22 cellular contexts compared by ENCODE assay signal in the genomic region with DNA sequence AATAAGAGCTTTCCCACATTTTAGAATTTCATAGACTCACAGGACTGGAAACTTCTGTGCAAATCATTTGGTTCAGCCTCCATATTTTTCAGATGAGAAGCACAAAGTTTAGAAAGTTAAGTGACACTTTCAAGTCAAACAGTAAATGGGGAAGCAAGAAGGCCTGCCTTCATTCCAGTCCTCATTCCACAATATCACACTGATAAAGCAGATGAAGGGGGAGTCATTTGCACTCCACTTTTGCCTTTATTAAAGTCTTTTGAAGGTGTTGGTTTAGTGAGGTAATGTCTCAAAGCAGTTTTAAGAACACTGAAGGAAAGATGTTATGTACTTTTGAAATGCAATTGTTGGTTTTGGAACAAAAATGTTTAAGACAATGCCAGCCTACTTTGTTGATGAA. TPM values are rescaled to one million over a fixed set of nuclear protein-coding genes. Genes with fewer than 3 reads are reported as not detected.
DNase-seq lines count a peak whose midpoint lies in the region; ATAC-seq, FAIRE-seq and TF ChIP-seq lines count a peak whose summit lies in the region.
"Had no signal": no experiment of that assay in that cellular context is flagged by ENCODE, and none has a peak within 500 bp of the region (broad histone marks: within the 10 kb centered on the region; RNA-seq: fewer than 3 reads in every experiment).

No MANE protein-coding gene starts in this region.

- H3K36me3 ChIP-seq in DND-41 (ENCODE audit: insufficient read depth, low read length) = no peaks in the 10 kb centered on the region
- H3K36me3 ChIP-seq in astrocyte (ENCODE audit: insufficient read depth, low read length) = no peaks in the 10 kb centered on the region
- no peaks in the 10 kb centered on the region for H3K36me3 ChIP-seq in lower lobe of right lung
- H3K36me3 ChIP-seq in heart right ventricle = no peaks in the 10 kb centered on the region
- H3K36me3 ChIP-seq: HAP-1 had no signal

- CTCF ChIA-PET in A549 (lab: Yijun Ruan, JAX) = interaction anchor here (1.0 to 1.6 kb wide), 4 partner anchors 10 to 34 kb away, joined by 3 to 4 read pairs (median 3); no protein-coding TSS in a partner anchor

- H3K4me2 ChIP-seq in A549 (no peak overlapping the region), DND-41 (ENCODE audit: insufficient read depth, low read length) (no peak overlapping the region), astrocyte (ENCODE audit: low read length) (no peak overlapping the region)

- ATAC-seq in A549 = no peak
- ATAC-seq in DND-41 (ENCODE audit: insufficient read depth, low read depth) = no peak
- peak; percentile 29 to 82 for ATAC-seq in lower lobe of right lung
- ATAC-seq in heart right ventricle = no peak
- ATAC-seq: CD8-positive, alpha-beta T cell had no signal

- peaks cover 2% of the 10 kb centered on the region for H3K9me3 Mint-ChIP-seq in astrocyte (ENCODE audit: unreplicated experiment)
- H3K9me3 Mint-ChIP-seq: CD4-positive, CD25-positive, alpha-beta regulatory T cell; CD8-positive, alpha-beta T cell; HFFc6 had no signal

- TF ChIP-seq POLR2A in A549 (IDR thresholded peaks at IDR 0.05; ENCODE audit: low read length) = no peak

- H3K4me3 Mint-ChIP-seq in astrocyte (ENCODE audit: unreplicated experiment) = no peak overlapping the region
- H3K4me3 Mint-ChIP-seq: CD8-positive, alpha-beta T cell; HFFc6 had no signal

- H3K9me3 ChIP-seq in A549 = no peaks in the 10 kb centered on the region
- H3K9me3 ChIP-seq in DND-41 (ENCODE audit: insufficient read depth, low read length, severe bottlenecking) = no peaks in the 10 kb centered on the region
- H3K9me3 ChIP-seq in astrocyte (ENCODE audit: insufficient read depth, low read depth, low read length) = no peaks in the 10 kb centered on the region
- no peaks in the 10 kb centered on the region for H3K9me3 ChIP-seq in lower lobe of right lung
- no peaks in the 10 kb centered on the region for H3K9me3 ChIP-seq in heart right ventricle
- H3K9me3 ChIP-seq: HAP-1 had no signal

- H3K4me1 Mint-ChIP-seq in astrocyte (ENCODE audit: low read depth, unreplicated experiment) = peaks cover 6% of the 10 kb centered on the region

- no peaks in the 10 kb centered on the region for H4K20me1 ChIP-seq in DND-41 (ENCODE audit: insufficient read depth, low read length)
- no peaks in the 10 kb centered on the region for H4K20me1 ChIP-seq in astrocyte (ENCODE audit: insufficient read depth, low read length)

- H3K79me2 ChIP-seq in DND-41 (ENCODE audit: insufficient read depth, low read length) (no peaks in the 10 kb centered on the region), astrocyte (ENCODE audit: insufficient read depth, low read length) (no peaks in the 10 kb centered on the region)

- H3K27ac ChIP-seq in A549 (peak overlapping the region; percentile 6 to 77; a peak in 4 of 6 replicates), DND-41 (ENCODE audit: low read length) (no peak overlapping the region), astrocyte (ENCODE audit: low read depth, low read length) (no peak overlapping the region), lower lobe of right lung (no peak overlapping the region), heart right ventricle (no peak overlapping the region)
- H3K27ac ChIP-seq: C4-2B had no signal

- intact Hi-C loops in lower lobe of right lung (cut with DNase I) (no loop called here), heart right ventricle (cut with DNase I) (no loop called here)

- H3K9ac ChIP-seq in DND-41 (ENCODE audit: low read depth, low read length) (no peak overlapping the region), astrocyte (ENCODE audit: low read length) (no peak overlapping the region)

- peaks cover 4% of the 10 kb centered on the region for H3K27me3 Mint-ChIP-seq in astrocyte (ENCODE audit: low read depth, unreplicated experiment)

- POLR2A ChIA-PET in A549 (lab: Yijun Ruan, JAX) = no interaction called here

- no peaks in the 10 kb centered on the region for H3K36me3 Mint-ChIP-seq in astrocyte (ENCODE audit: low read depth, unreplicated experiment)
- H3K36me3 Mint-ChIP-seq: CD4-positive, CD25-positive, alpha-beta regulatory T cell; CD8-positive, alpha-beta T cell had no signal

- no peak for FAIRE-seq in A549 (lab: Jason Lieb, UNC)
- FAIRE-seq in astrocyte (lab: Jason Lieb, UNC) = peak; percentile 85
- FAIRE-seq: D721Med, G401.6, GM12892, H54 had no signal

- no peak for TF ChIP-seq EP300 in A549 (IDR thresholded peaks at IDR 0.05)

- H2AFZ ChIP-seq in DND-41 (ENCODE audit: low read depth, low read length) = 0 out of 2 replicates have a peak overlapping the region, but pooled peaks have one; percentile 17
- H2AFZ ChIP-seq in astrocyte (ENCODE audit: low read depth, low read length) = no peak overlapping the region

- TF ChIP-seq CTCF in A549 (IDR thresholded peaks at IDR 0.05) (no peak), DND-41 (IDR thresholded peaks at IDR 0.05; ENCODE audit: borderline replicate concordance, extremely low read depth, low read length, poor library complexity, severe bottlenecking) (no peak), astrocyte (IDR thresholded peaks at IDR 0.05; ENCODE audit: insufficient read depth, low read depth, low read length) (no peak), lower lobe of right lung (IDR thresholded peaks at IDR 0.05) (no peak), heart right ventricle (IDR thresholded peaks at IDR 0.05) (no peak), foreskin fibroblast (IDR thresholded peaks at IDR 0.05; ENCODE audit: low read depth, low read length) (no peak)

- H3K4me1 ChIP-seq in A549 (peaks cover 39% of the 10 kb centered on the region), DND-41 (ENCODE audit: insufficient read depth, low read length) (peaks cover 5% of the 10 kb centered on the region), astrocyte (ENCODE audit: insufficient read depth, low read length) (no peaks in the 10 kb centered on the region), lower lobe of right lung (peaks cover 1% of the 10 kb centered on the region), heart right ventricle (peaks cover 0 to 20% (median 0%) of the 10 kb centered on the region in 9 donors)
- H3K4me1 ChIP-seq: HAP-1 had no signal

- DNase-seq in A549 (ENCODE audit: low read depth in 1 of 2, low spot score in 1 of 2) (no peak), DND-41 (no peak), astrocyte (ENCODE audit: low read depth) (no peak), lower lobe of right lung (no peak), C1 segment of cervical spinal cord (lab: John Stamatoyannopoulos, UW) (no peak), heart right ventricle (no peak), foreskin fibroblast (no peak)
- no peak for DNase-seq in NK-92 treated with Interleukin-12 subunit alpha and Interleukin-12 subunit beta, amount 100 ng/mL, for 24 hours (lab: John Stamatoyannopoulos, UW)
- DNase-seq: 8988T; CD4-positive, CD25-positive, alpha-beta regulatory T cell; CD8-positive, alpha-beta T cell; DMS 273 treated with DMSO at 0.1 percent for 48 hours; DMS53; DMS79 treated with DMSO at 0.1 percent for 48 hours; GOT3; HFFc6 had no signal

- H3K27ac Mint-ChIP-seq in astrocyte (ENCODE audit: unreplicated experiment) = no peak overlapping the region
- H3K27ac Mint-ChIP-seq: CD4-positive, CD25-positive, alpha-beta regulatory T cell; CD8-positive, alpha-beta T cell; HFFc6 had no signal

- H3K4me3 ChIP-seq in A549 (no peak overlapping the region), DND-41 (ENCODE audit: low read depth in 1 of 2, low read length in 2 of 2) (no peak overlapping the region), astrocyte (ENCODE audit: insufficient read depth, low read depth, low read length) (no peak overlapping the region), lower lobe of right lung (no peak overlapping the region), heart right ventricle (no peak overlapping the region), foreskin fibroblast (ENCODE audit: low read depth in 1 of 2, low read length in 2 of 2) (no peak overlapping the region)
- H3K4me3 ChIP-seq: HAP-1 had no signal

- H3K27me3 ChIP-seq in DND-41 (ENCODE audit: insufficient read depth, low read length, poor library complexity) = no peaks in the 10 kb centered on the region
- H3K27me3 ChIP-seq in astrocyte (ENCODE audit: insufficient read depth, low read length) = no peaks in the 10 kb centered on the region
- no peaks in the 10 kb centered on the region for H3K27me3 ChIP-seq in lower lobe of right lung (ENCODE audit: low read depth)
- no peaks in the 10 kb centered on the region for H3K27me3 ChIP-seq in heart right ventricle

- no peak for TF ChIP-seq RAD21 in A549 (conservative IDR thresholded peaks at IDR 0.05 in 1 of 2, IDR thresholded peaks at IDR 0.05 in 1 of 2)

TF ChIP-seq in A549, 52 proteins besides CTCF, POLR2A, EP300 and RAD21:
- no peak for TF ChIP-seq FOSB (CRISPR knock-in tag; IDR thresholded peaks at IDR 0.05)

RNA-seq across cellular contexts. Expression of a gene that starts 32.7 kb away (rescaled TPM):
- polyA plus RNA-seq in A549 (2011; rRNA removed) (32.4 and 34.4 TPM in 2 replicates), A549 (2017; fragmentation: RNase III; extraction: RNeasy Plus Mini Kit Qiagen cat#74134 plus additional on column Dnase treatment) (11.6 to 14.0 TPM (median 11.7 TPM) in 3 replicates), heart right ventricle (1 to 10 TPM in 1 of 2 donors, under 1 TPM in 1; 0.52 to 2.2 TPM)
- polyA plus RNA-seq in A549 (2012; cell fraction: cytosol; rRNA removed) = 5.2 and 6.9 TPM in 2 replicates
- 3.2 and 5.4 TPM in 2 replicates for polyA plus RNA-seq in A549 (2012; cell fraction: nucleus; rRNA removed)
- 15.4 and 26.1 TPM in 2 replicates for polyA minus RNA-seq in A549 (2011; rRNA and poly(A)+ RNA removed)
- total RNA-seq in astrocyte (1.6 and 2.3 TPM in 2 replicates), lower lobe of right lung (5.8 TPM), heart right ventricle (1 to 10 TPM in 8 of 10 donors, under 1 TPM in 2; 0.52 to 9.4 (median 2.2) TPM)

Comparison
In these comparisons a context has a peak if more than half of its experiments do, and no peak if none do; other contexts are left out.
1. ATAC-seq: peak in lower lobe of right lung (2 of 2); none in A549 (0 of 2), DND-41 (single experiment) and heart right ventricle (0 of 8).
2. H3K27ac ChIP-seq: peak in A549 (2 of 2); none in DND-41 (single experiment), astrocyte (single experiment), lower lobe of right lung (single experiment) and heart right ventricle (0 of 10).